Comparison of ENCODE assay signal across 24 cellular contexts in genomic region chr20:60007452-60007851, GRCh38. TPM values are rescaled to one million over a fixed set of nuclear protein-coding genes. Genes with fewer than 3 reads are reported as not detected.
"Had no signal": no experiment of that assay in that cellular context is flagged by ENCODE, and none has a peak within 500 bp of the region (broad histone marks: within the 10 kb centered on the region; RNA-seq: fewer than 3 reads in every experiment).

No MANE protein-coding gene starts in this region.

- H2AFZ ChIP-seq: parathyroid adenoma had no signal

- H3K4me3 ChIP-seq: ascending aorta, dorsolateral prefrontal cortex, esophagus squamous epithelium, left lung, smooth muscle cell, testis, upper lobe of left lung had no signal

- H3K4me1 ChIP-seq: ascending aorta, parathyroid adenoma, testis, upper lobe of left lung had no signal

- H3K36me3 Mint-ChIP-seq: natural killer cell treated with Interleukin-12 subunit alpha and Interleukin-12 subunit beta and Interleukin-15 and Interleukin-18, amount 100 ng/mL, for 72 hours had no signal

- H3K9me3 Mint-ChIP-seq: activated B cell treated with CpG ODN at 0.5 μM for 24 hours; activated T-helper 1 cell treated with anti-CD3 and anti-CD28 coated beads, Interleukin-12 subunit alpha, Interleukin-12 subunit beta, Interleukin-2, Interleukin-4 antibody, amounts not matched to agents 30 ng/mL and 10 ng/mL and 1 ng/mL, durations not matched to agents 14 hours and 24 hours and 36 hours; natural killer cell treated with Interleukin-12 subunit alpha and Interleukin-12 subunit beta and Interleukin-15 and Interleukin-18, amount 100 ng/mL, for 72 hours; stimulated activated memory B cell treated with anti-CD40 and anti-IgM and Interleukin-4, amounts not matched to agents 10 μg/mL and 1 μg/mL and 100 μg/mL, for 72 hours; T-helper 1 cell treated with Interleukin-12 subunit alpha and Interleukin-12 subunit beta and Interleukin-4 antibody, amounts not matched to agents 30 μg/mL and 1 μg/mL, for 36 hours had no signal

- H3K9ac ChIP-seq: parathyroid adenoma had no signal

- H3K27me3 Mint-ChIP-seq: activated B cell treated with CpG ODN at 0.5 μM for 24 hours; stimulated activated memory B cell treated with anti-CD40 and anti-IgM and Interleukin-4, amounts not matched to agents 10 μg/mL and 1 μg/mL and 100 μg/mL, for 72 hours had no signal

- H3K4me2 ChIP-seq: smooth muscle cell had no signal

- H3K4me1 Mint-ChIP-seq: activated B cell treated with CpG ODN at 0.5 μM for 24 hours; stimulated activated memory B cell treated with anti-CD40 and anti-IgM and Interleukin-4, amounts not matched to agents 10 μg/mL and 1 μg/mL and 100 μg/mL, for 72 hours had no signal

- H3K9me3 ChIP-seq: ascending aorta, esophagus squamous epithelium, left lung, testis, upper lobe of left lung had no signal

- H3K4me3 Mint-ChIP-seq: activated B cell treated with CpG ODN at 0.5 μM for 24 hours; activated T-helper 1 cell treated with anti-CD3 and anti-CD28 coated beads, Interleukin-12 subunit alpha, Interleukin-12 subunit beta, Interleukin-2, Interleukin-4 antibody, amounts not matched to agents 30 ng/mL and 10 ng/mL and 1 ng/mL, durations not matched to agents 14 hours and 24 hours and 36 hours; natural killer cell treated with Interleukin-12 subunit alpha and Interleukin-12 subunit beta and Interleukin-15 and Interleukin-18, amount 100 ng/mL, for 72 hours; stimulated activated memory B cell treated with anti-CD40 and anti-IgM and Interleukin-4, amounts not matched to agents 10 μg/mL and 1 μg/mL and 100 μg/mL, for 72 hours; T-helper 1 cell treated with Interleukin-12 subunit alpha and Interleukin-12 subunit beta and Interleukin-4 antibody, amounts not matched to agents 30 μg/mL and 1 μg/mL, for 36 hours had no signal

- H3K27ac Mint-ChIP-seq: activated B cell treated with CpG ODN at 0.5 μM for 24 hours; activated T-helper 1 cell treated with anti-CD3 and anti-CD28 coated beads, Interleukin-12 subunit alpha, Interleukin-12 subunit beta, Interleukin-2, Interleukin-4 antibody, amounts not matched to agents 30 ng/mL and 10 ng/mL and 1 ng/mL, durations not matched to agents 14 hours and 24 hours and 36 hours; natural killer cell treated with Interleukin-12 subunit alpha and Interleukin-12 subunit beta and Interleukin-15 and Interleukin-18, amount 100 ng/mL, for 72 hours; stimulated activated memory B cell treated with anti-CD40 and anti-IgM and Interleukin-4, amounts not matched to agents 10 μg/mL and 1 μg/mL and 100 μg/mL, for 72 hours; T-helper 1 cell treated with Interleukin-12 subunit alpha and Interleukin-12 subunit beta and Interleukin-4 antibody, amounts not matched to agents 30 μg/mL and 1 μg/mL, for 36 hours had no signal

- H3K27ac ChIP-seq: ascending aorta, brain microvascular endothelial cell, esophagus squamous epithelium, parathyroid adenoma, testis, upper lobe of left lung had no signal

- H3K79me2 ChIP-seq: parathyroid adenoma had no signal

- DNase-seq: activated B cell treated with CpG ODN at 0.5 μM for 24 hours; activated CD4-positive, alpha-beta T cell treated with anti-CD3 and anti-CD28 coated beads for 4 hours; activated CD4-positive, alpha-beta T cell treated with anti-CD3 and anti-CD28 coated beads, Interleukin-2, amount 50 U/mL, for 48 hours; activated gamma-delta T cell; activated naive CD4-positive, alpha-beta T cell treated with anti-CD3 and anti-CD28 coated beads, Interleukin-2, amount 50 U/mL, for 16 hours; activated T-cell treated with anti-CD3 and anti-CD28 coated beads for 4 hours; brain microvascular endothelial cell; central memory CD4-positive, alpha-beta T cell; dorsolateral prefrontal cortex; esophagus squamous epithelium; kidney; left lung; midbrain; stimulated activated CD4-positive, alpha-beta T cell treated with anti-CD3 and anti-CD28 coated beads, Interleukin-15, amount 100 ng/mL, for 24 hours; testis; upper lobe of left lung had no signal

- H3K36me3 ChIP-seq: ascending aorta, brain microvascular endothelial cell, esophagus squamous epithelium, left lung, upper lobe of left lung had no signal

- H3K27me3 ChIP-seq: ascending aorta, brain microvascular endothelial cell, dorsolateral prefrontal cortex, esophagus squamous epithelium, left lung, testis, upper lobe of left lung had no signal

- ATAC-seq: left lung; natural killer cell treated with Interleukin-12 subunit alpha and Interleukin-12 subunit beta and Interleukin-15 and Interleukin-18, amount 100 ng/mL, for 72 hours; sciatic nerve; stimulated activated memory B cell treated with anti-CD40 and anti-IgM and Interleukin-4, amounts not matched to agents 10 μg/mL and 1 μg/mL and 100 μg/mL, for 72 hours had no signal

RNA-seq across cellular contexts. Expression of gene CDH26, which starts 49.2 kb away (rescaled TPM):
- total RNA-seq: ascending aorta had no signal
